1 cellular context compared by ENCODE assay signal in the genomic region with DNA sequence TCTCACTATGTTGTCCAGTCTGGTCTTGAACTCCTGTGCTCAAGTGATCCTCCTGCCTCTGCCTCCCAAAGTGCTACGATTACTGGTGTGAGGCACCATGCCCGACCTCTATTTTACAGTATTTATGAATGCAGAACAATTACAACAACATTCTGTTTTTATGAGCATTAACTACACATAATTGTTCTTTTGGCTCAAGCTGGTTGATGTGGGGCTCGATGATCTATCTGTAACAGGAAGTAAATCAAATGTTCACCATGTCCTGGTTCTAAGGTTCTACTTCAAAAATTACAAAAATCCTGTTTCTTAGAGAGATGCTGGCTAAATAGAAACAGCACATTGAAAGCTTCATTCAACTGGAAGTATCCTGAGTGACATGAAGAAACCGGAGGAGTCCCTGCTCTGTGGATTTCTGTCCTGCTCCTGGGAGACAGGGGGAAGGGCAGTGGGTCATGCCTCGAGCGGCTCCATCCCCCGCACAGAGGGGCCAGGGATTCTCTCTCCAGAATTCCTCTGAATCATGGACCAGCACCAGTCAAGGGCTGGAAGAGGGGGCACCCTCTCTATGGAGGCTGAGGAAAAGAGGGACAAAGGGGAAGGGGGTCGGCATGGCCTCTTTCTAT.
A peak's percentile ranks its signal among the peaks of the same experiment; 100 is the strongest.
TF ChIP-seq lines count a peak whose summit lies in the region.

No MANE protein-coding gene starts in this region.

TF ChIP-seq in A549, 52 proteins besides CTCF, POLR2A, EP300 and RAD21:
- no peak for TF ChIP-seq E2F6 (IDR thresholded peaks at IDR 0.05; ENCODE audit: borderline replicate concordance, low read depth)
- TF ChIP-seq JUN (IDR thresholded peaks at IDR 0.05): no peak
- peak; percentile 69; the same call in 1 of the 2 replicates for TF ChIP-seq TP53 (CRISPR knock-in tag; IDR thresholded peaks at IDR 0.05)
- no peak for TF ChIP-seq CBX2 (IDR thresholded peaks at IDR 0.05; ENCODE audit: borderline replicate concordance, low read depth)
- 0 out of 2 replicates have a peak, but pooled peaks have one; percentile 75 for TF ChIP-seq EHF (CRISPR knock-in tag; IDR thresholded peaks at IDR 0.05)
- TF ChIP-seq CHD2 (IDR thresholded peaks at IDR 0.05; ENCODE audit: low read length, partially characterized antibody): no peak
- TF ChIP-seq CBX8 (IDR thresholded peaks at IDR 0.05): no peak
- TF ChIP-seq, protein P1, sequence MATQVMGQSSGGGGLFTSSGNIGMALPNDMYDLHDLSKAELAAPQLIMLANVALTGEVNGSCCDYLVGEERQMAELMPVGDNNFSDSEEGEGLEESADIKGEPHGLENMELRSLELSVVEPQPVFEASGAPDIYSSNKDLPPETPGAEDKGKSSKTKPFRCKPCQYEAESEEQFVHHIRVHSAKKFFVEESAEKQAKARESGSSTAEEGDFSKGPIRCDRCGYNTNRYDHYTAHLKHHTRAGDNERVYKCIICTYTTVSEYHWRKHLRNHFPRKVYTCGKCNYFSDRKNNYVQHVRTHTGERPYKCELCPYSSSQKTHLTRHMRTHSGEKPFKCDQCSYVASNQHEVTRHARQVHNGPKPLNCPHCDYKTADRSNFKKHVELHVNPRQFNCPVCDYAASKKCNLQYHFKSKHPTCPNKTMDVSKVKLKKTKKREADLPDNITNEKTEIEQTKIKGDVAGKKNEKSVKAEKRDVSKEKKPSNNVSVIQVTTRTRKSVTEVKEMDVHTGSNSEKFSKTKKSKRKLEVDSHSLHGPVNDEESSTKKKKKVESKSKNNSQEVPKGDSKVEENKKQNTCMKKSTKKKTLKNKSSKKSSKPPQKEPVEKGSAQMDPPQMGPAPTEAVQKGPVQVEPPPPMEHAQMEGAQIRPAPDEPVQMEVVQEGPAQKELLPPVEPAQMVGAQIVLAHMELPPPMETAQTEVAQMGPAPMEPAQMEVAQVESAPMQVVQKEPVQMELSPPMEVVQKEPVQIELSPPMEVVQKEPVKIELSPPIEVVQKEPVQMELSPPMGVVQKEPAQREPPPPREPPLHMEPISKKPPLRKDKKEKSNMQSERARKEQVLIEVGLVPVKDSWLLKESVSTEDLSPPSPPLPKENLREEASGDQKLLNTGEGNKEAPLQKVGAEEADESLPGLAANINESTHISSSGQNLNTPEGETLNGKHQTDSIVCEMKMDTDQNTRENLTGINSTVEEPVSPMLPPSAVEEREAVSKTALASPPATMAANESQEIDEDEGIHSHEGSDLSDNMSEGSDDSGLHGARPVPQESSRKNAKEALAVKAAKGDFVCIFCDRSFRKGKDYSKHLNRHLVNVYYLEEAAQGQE (IDR thresholded peaks at IDR 0.05): no peak
- peak; percentile 36; the same call in 1 of the 2 replicates for TF ChIP-seq FOXS1 (CRISPR knock-in tag; IDR thresholded peaks at IDR 0.05)
- TF ChIP-seq ZFP36 (IDR thresholded peaks at IDR 0.05; ENCODE audit: borderline replicate concordance, partially characterized antibody): no peak
- TF ChIP-seq POLR2AphosphoS2 (conservative IDR thresholded peaks at IDR 0.05; ENCODE audit: low read length): no peak
- TF ChIP-seq MAZ (IDR thresholded peaks at IDR 0.05; ENCODE audit: borderline replicate concordance, low read depth, low read length): no peak
- TF ChIP-seq RNF2 (IDR thresholded peaks at IDR 0.05; ENCODE audit: borderline replicate concordance, low read depth): no peak
- TF ChIP-seq FOSL2 (IDR thresholded peaks at IDR 0.05): no peak
- TF ChIP-seq FOSL2 (CRISPR knock-in tag; IDR thresholded peaks at IDR 0.05): no peak
- TF ChIP-seq, protein P2, sequence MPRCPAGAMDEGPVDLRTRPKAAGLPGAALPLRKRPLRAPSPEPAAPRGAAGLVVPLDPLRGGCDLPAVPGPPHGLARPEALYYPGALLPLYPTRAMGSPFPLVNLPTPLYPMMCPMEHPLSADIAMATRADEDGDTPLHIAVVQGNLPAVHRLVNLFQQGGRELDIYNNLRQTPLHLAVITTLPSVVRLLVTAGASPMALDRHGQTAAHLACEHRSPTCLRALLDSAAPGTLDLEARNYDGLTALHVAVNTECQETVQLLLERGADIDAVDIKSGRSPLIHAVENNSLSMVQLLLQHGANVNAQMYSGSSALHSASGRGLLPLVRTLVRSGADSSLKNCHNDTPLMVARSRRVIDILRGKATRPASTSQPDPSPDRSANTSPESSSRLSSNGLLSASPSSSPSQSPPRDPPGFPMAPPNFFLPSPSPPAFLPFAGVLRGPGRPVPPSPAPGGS (IDR thresholded peaks at IDR 0.05): no peak
- peak; percentile 75; the same call in 1 of the 2 replicates for TF ChIP-seq TFCP2L1 (CRISPR knock-in tag; IDR thresholded peaks at IDR 0.05)
- no peak for TF ChIP-seq CHD4 (IDR thresholded peaks at IDR 0.05; ENCODE audit: borderline replicate concordance)
- no peak for TF ChIP-seq NFE2L2 (conservative IDR thresholded peaks at IDR 0.05; ENCODE audit: low read length)
- no peak for TF ChIP-seq SREBF2 (IDR thresholded peaks at IDR 0.05)
- TF ChIP-seq HEYL (CRISPR knock-in tag; IDR thresholded peaks at IDR 0.05): peak; percentile 63; the same call in 1 of the 2 replicates
- peak; percentile 96 for TF ChIP-seq HOXA7 (CRISPR knock-in tag; IDR thresholded peaks at IDR 0.05)
- no peak for TF ChIP-seq EHMT2 (IDR thresholded peaks at IDR 0.05; ENCODE audit: low read depth)
- no peak for TF ChIP-seq MYC (IDR thresholded peaks at IDR 0.05; ENCODE audit: borderline replicate concordance, low read length)
- TF ChIP-seq SMC3 (IDR thresholded peaks at IDR 0.05): no peak; the same call in 2 of the 3 replicates
- TF ChIP-seq, protein P3, sequence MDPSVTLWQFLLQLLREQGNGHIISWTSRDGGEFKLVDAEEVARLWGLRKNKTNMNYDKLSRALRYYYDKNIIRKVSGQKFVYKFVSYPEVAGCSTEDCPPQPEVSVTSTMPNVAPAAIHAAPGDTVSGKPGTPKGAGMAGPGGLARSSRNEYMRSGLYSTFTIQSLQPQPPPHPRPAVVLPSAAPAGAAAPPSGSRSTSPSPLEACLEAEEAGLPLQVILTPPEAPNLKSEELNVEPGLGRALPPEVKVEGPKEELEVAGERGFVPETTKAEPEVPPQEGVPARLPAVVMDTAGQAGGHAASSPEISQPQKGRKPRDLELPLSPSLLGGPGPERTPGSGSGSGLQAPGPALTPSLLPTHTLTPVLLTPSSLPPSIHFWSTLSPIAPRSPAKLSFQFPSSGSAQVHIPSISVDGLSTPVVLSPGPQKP (IDR thresholded peaks at IDR 0.05; ENCODE audit: low read depth, low read length): no peak
- TF ChIP-seq ATOH8 (CRISPR knock-in tag; IDR thresholded peaks at IDR 0.05; ENCODE audit: low read depth): peak; percentile 90; the same call in 1 of the 2 replicates
- no peak for TF ChIP-seq HDAC2 (IDR thresholded peaks at IDR 0.05)
- TF ChIP-seq, protein P4, sequence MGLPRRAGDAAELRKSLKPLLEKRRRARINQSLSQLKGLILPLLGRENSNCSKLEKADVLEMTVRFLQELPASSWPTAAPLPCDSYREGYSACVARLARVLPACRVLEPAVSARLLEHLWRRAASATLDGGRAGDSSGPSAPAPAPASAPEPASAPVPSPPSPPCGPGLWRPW (IDR thresholded peaks at IDR 0.05): no peak
- no peak; the same call in 1 of the 2 replicates for TF ChIP-seq RARB (CRISPR knock-in tag; IDR thresholded peaks at IDR 0.05)
- TF ChIP-seq KDM1A (IDR thresholded peaks at IDR 0.05; ENCODE audit: low read depth): no peak
- TF ChIP-seq MAFK (IDR thresholded peaks at IDR 0.05; ENCODE audit: partially characterized antibody): no peak
- no peak for TF ChIP-seq NPAS2 (CRISPR knock-in tag; IDR thresholded peaks at IDR 0.05; ENCODE audit: borderline replicate concordance)
- TF ChIP-seq PHF8 (IDR thresholded peaks at IDR 0.05; ENCODE audit: borderline replicate concordance, low read depth): no peak
- no peak for TF ChIP-seq CEBPB (IDR thresholded peaks at IDR 0.05)
- peak; percentile 57; the same call in 1 of the 2 replicates for TF ChIP-seq HOXB5 (CRISPR knock-in tag; IDR thresholded peaks at IDR 0.05)
- TF ChIP-seq RCOR1 (IDR thresholded peaks at IDR 0.05; ENCODE audit: low read depth, low read length): no peak
- no peak for TF ChIP-seq GATA3 (IDR thresholded peaks at IDR 0.05; ENCODE audit: borderline replicate concordance)
- TF ChIP-seq ZSCAN20 (CRISPR knock-in tag; IDR thresholded peaks at IDR 0.05): no peak; the same call in 1 of the 2 replicates
- TF ChIP-seq ZC3H11A (IDR thresholded peaks at IDR 0.05): no peak
- no peak for TF ChIP-seq RFX5 (IDR thresholded peaks at IDR 0.05)
- peak; percentile 65; the same call in 1 of the 2 replicates for TF ChIP-seq ZNF302 (CRISPR knock-in tag; IDR thresholded peaks at IDR 0.05)
- TF ChIP-seq USF2 (IDR thresholded peaks at IDR 0.05): no peak
- TF ChIP-seq JUNB (IDR thresholded peaks at IDR 0.05): no peak
- TF ChIP-seq FOSB (CRISPR knock-in tag; IDR thresholded peaks at IDR 0.05): 0 out of 2 replicates have a peak, but pooled peaks have one; percentile 84
- no peak for TF ChIP-seq KDM5A (IDR thresholded peaks at IDR 0.05)
- no peak for TF ChIP-seq BHLHE40 (IDR thresholded peaks at IDR 0.05; ENCODE audit: low read depth, low read length)
- TF ChIP-seq ESRRA (IDR thresholded peaks at IDR 0.05; ENCODE audit: borderline replicate concordance, low read length): no peak
- TF ChIP-seq, protein P5, sequence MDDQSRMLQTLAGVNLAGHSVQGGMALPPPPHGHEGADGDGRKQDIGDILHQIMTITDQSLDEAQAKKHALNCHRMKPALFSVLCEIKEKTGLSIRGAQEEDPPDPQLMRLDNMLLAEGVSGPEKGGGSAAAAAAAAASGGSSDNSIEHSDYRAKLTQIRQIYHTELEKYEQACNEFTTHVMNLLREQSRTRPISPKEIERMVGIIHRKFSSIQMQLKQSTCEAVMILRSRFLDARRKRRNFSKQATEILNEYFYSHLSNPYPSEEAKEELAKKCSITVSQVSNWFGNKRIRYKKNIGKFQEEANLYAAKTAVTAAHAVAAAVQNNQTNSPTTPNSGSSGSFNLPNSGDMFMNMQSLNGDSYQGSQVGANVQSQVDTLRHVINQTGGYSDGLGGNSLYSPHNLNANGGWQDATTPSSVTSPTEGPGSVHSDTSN (IDR thresholded peaks at IDR 0.05): no peak
- peak; percentile 83; the same call in 1 of the 2 replicates for TF ChIP-seq HOXB13 (CRISPR knock-in tag; IDR thresholded peaks at IDR 0.05; ENCODE audit: low read depth)
- no peak for TF ChIP-seq MAX (IDR thresholded peaks at IDR 0.05)
- TF ChIP-seq, protein P6, sequence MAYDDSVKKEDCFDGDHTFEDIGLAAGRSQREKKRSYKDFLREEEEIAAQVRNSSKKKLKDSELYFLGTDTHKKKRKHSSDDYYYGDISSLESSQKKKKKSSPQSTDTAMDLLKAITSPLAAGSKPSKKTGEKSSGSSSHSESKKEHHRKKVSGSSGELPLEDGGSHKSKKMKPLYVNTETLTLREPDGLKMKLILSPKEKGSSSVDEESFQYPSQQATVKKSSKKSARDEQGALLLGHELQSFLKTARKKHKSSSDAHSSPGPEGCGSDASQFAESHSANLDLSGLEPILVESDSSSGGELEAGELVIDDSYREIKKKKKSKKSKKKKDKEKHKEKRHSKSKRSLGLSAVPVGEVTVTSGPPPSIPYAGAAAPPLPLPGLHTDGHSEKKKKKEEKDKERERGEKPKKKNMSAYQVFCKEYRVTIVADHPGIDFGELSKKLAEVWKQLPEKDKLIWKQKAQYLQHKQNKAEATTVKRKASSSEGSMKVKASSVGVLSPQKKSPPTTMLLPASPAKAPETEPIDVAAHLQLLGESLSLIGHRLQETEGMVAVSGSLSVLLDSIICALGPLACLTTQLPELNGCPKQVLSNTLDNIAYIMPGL (CRISPR knock-in tag; IDR thresholded peaks at IDR 0.05; ENCODE audit: borderline replicate concordance): no peak
- no peak for TF ChIP-seq NR3C1 (IDR thresholded peaks at IDR 0.05)
